36 cellular contexts compared by ENCODE assay signal in genomic region chr16:20329392-20330138, GRCh38. TPM values are rescaled to one million over a fixed set of nuclear protein-coding genes. Genes with fewer than 3 reads are reported as not detected.
"Had no signal": no experiment of that assay in that cellular context is flagged by ENCODE, and none has a peak within 500 bp of the region (broad histone marks: within the 10 kb centered on the region; RNA-seq: fewer than 3 reads in every experiment).

No MANE protein-coding gene starts in this region.

- H3K36me3 ChIP-seq: neutrophil, spleen, suprapubic skin, tibial artery, transverse colon, upper lobe of left lung, vagina had no signal

- H3K9ac ChIP-seq: parathyroid adenoma had no signal

- H3K79me2 ChIP-seq: parathyroid adenoma had no signal

- H3K4me3 ChIP-seq: psoas muscle, skin epidermis, smooth muscle cell, spleen, suprapubic skin, testis, tibial artery, transverse colon, upper lobe of left lung, vagina had no signal

- H3K27ac ChIP-seq: neutrophil, parathyroid adenoma, psoas muscle, skin epidermis, spleen, suprapubic skin, testis, tibial artery, transverse colon, upper lobe of left lung, vagina had no signal

- H3K4me1 ChIP-seq: parathyroid adenoma, psoas muscle, spleen, suprapubic skin, testis, tibial artery, upper lobe of left lung, vagina had no signal

- H3K4me2 ChIP-seq: smooth muscle cell had no signal

- H2AFZ ChIP-seq: parathyroid adenoma had no signal

- H3K27me3 ChIP-seq: neutrophil, testis, tibial artery, transverse colon, upper lobe of left lung, vagina had no signal

- H3K9me3 ChIP-seq: neutrophil, psoas muscle, spleen, suprapubic skin, testis, tibial artery, transverse colon, upper lobe of left lung, vagina had no signal

- FAIRE-seq: urothelium cell line had no signal

- ATAC-seq: naive thymus-derived CD8-positive, alpha-beta T cell; natural killer cell treated with Interleukin-12 subunit alpha and Interleukin-12 subunit beta and Interleukin-15 and Interleukin-18, amount 100 ng/mL, for 72 hours; psoas muscle; right cardiac atrium; sciatic nerve; stimulated activated memory B cell treated with anti-CD40 and anti-IgM and Interleukin-4, amounts not matched to agents 10 μg/mL and 1 μg/mL and 100 μg/mL, for 72 hours; stimulated activated naive CD8-positive, alpha-beta T cell treated with anti-CD3 and anti-CD28 coated beads, Interleukin-15, amount 100 ng/mL, for 72 hours; stimulated activated naive CD8-positive, alpha-beta T cell treated with anti-CD3 and anti-CD28 coated beads, Interleukin-15, Interleukin-2, amounts not matched to agents 100 U/mL and 50 U/mL, for 24 hours had no signal

- DNase-seq: naive thymus-derived CD8-positive, alpha-beta T cell; nephron progenitor cell; nucleus accumbens; posterior cingulate gyrus; psoas muscle; right cardiac atrium; spleen; stimulated activated CD4-positive, alpha-beta T cell treated with anti-CD3 and anti-CD28 coated beads, Interleukin-12 subunit alpha, Interleukin-12 subunit beta, amount 100 ng/mL, for 4 hours; stimulated activated CD4-positive, alpha-beta T cell treated with anti-CD3 and anti-CD28 coated beads, Interleukin-1b, Interleukin-23, amount 100 ng/mL, for 48 hours; stimulated activated CD4-positive, alpha-beta T cell treated with anti-CD3 and anti-CD28 coated beads, Interleukin-4, amount 100 ng/mL, for 1 hour; stimulated activated CD4-positive, alpha-beta T cell treated with anti-CD3 and anti-CD28 coated beads, Interleukin-4, amount 100 ng/mL, for 4 hours; stimulated activated CD8-positive, alpha-beta memory T cell treated with anti-CD3 and anti-CD28 coated beads, Interleukin-4, amount 100 ng/mL, for 48 hours; stimulated activated naive CD4-positive, alpha-beta T cell; stimulated activated naive CD8-positive, alpha-beta T cell treated with anti-CD3 and anti-CD28 coated beads, Interleukin-15, amount 100 ng/mL, for 72 hours; stimulated activated naive CD8-positive, alpha-beta T cell treated with anti-CD3 and anti-CD28 coated beads, Interleukin-15, Interleukin-2, amounts not matched to agents 100 U/mL and 50 U/mL, for 24 hours; substantia nigra; testis; tibial artery; transverse colon; upper lobe of left lung had no signal

RNA-seq across cellular contexts. Expression of gene GP2, which starts 2.3 kb away (rescaled TPM):
- total RNA-seq: naive thymus-derived CD8-positive, alpha-beta T cell; natural killer cell treated with Interleukin-12 subunit alpha and Interleukin-12 subunit beta and Interleukin-15 and Interleukin-18, amount 100 ng/mL, for 72 hours; neural crest cell; osteocyte; renal cortical epithelial cell; smooth muscle cell; vagina had no signal
- polyA plus RNA-seq: naive thymus-derived CD8-positive, alpha-beta T cell; smooth muscle cell had no signal

RNA-seq across cellular contexts. Expression of gene UMOD, which starts 22.9 kb away (rescaled TPM):
- total RNA-seq: naive thymus-derived CD8-positive, alpha-beta T cell; natural killer cell treated with Interleukin-12 subunit alpha and Interleukin-12 subunit beta and Interleukin-15 and Interleukin-18, amount 100 ng/mL, for 72 hours; neural crest cell; omental fat pad; osteocyte; progenitor cell of endocrine pancreas; psoas muscle; renal cortical epithelial cell; right cardiac atrium; sciatic nerve; smooth muscle cell; spleen; suprapubic skin; transverse colon; upper lobe of left lung; ureter; vagina had no signal
- polyA plus RNA-seq: naive thymus-derived CD8-positive, alpha-beta T cell; psoas muscle; right cardiac atrium; smooth muscle cell had no signal
